In the genomic region with DNA sequence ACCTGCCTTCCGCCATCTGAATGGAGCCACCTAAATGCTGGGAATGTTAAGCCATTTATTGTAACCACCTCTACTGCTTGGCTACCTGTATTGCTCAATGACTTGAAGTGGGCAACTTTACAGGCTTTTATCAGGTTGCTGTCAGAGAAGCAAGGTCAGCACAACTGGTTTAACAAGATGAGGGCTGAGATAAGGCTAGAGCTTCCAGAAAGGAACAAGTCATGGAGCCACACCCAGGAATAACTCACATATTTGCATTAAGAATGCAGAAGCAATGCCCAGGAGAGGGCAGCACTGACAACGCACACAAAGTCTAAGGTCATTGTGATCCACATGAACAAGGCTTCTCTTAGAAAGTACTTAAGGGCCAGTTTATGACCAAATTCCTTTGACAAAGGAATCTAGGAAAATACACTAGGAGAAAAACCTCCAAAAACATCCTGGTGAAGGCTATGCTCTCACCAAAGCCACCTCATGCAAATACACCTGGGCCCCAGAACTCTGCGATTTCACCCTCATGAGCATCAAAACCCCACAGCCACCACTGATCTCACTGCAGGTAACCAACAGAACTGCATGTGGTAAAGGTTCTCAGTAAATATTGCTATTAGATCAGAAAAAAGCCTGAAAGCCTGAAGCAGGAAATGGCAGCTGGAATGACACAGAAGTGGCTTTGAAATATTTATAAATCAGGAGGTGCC, we compare ENCODE assay signal across 1 cellular context.
TF ChIP-seq lines count a peak whose summit lies in the region.

No MANE protein-coding gene starts in this region.

TF ChIP-seq in K562, 482 proteins besides CTCF, POLR2A, EP300 and RAD21 (continued from another document):
- TF ChIP-seq, protein P1, sequence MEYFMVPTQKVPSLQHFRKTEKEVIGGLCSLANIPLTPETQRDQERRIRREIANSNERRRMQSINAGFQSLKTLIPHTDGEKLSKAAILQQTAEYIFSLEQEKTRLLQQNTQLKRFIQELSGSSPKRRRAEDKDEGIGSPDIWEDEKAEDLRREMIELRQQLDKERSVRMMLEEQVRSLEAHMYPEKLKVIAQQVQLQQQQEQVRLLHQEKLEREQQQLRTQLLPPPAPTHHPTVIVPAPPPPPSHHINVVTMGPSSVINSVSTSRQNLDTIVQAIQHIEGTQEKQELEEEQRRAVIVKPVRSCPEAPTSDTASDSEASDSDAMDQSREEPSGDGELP (CRISPR knock-in tag; IDR thresholded peaks at IDR 0.05; ENCODE audit: borderline replicate concordance): no peak
- TF ChIP-seq RFX5 (IDR thresholded peaks at IDR 0.05; ENCODE audit: low read depth, low read length) (no peak), TAL1 (IDR thresholded peaks at IDR 0.05) (peak; percentile 17; the same call in 1 of the 2 replicates), MAFK (IDR thresholded peaks at IDR 0.05; ENCODE audit: low read length) (peak; percentile 74), MEIS2 (IDR thresholded peaks at IDR 0.05; ENCODE audit: partially characterized antibody) (peak; percentile 29), TGIF2 (CRISPR knock-in tag; IDR thresholded peaks at IDR 0.05) (no peak), SMARCA5 (IDR thresholded peaks at IDR 0.05) (no peak), ZNF23 (CRISPR knock-in tag; IDR thresholded peaks at IDR 0.05) (no peak), CBFA2T3 (IDR thresholded peaks at IDR 0.05) (peak; percentile 54; the same call in 1 of the 2 replicates), ATF7 (IDR thresholded peaks at IDR 0.05) (0 out of 2 replicates have a peak, but pooled peaks have one; percentile 18), ARID1B (IDR thresholded peaks at IDR 0.05) (peak; percentile 60; the same call in 1 of the 2 replicates), PML (IDR thresholded peaks at IDR 0.05; ENCODE audit: low read length) (no peak), NR2C1 (IDR thresholded peaks at IDR 0.05) (no peak), NR2C1 (tag; IDR thresholded peaks at IDR 0.05) (no peak), CEBPG (CRISPR knock-in tag; IDR thresholded peaks at IDR 0.05) (no peak), CEBPG (tag; conservative IDR thresholded peaks at IDR 0.05 in 1 of 2, IDR thresholded peaks at IDR 0.05 in 1 of 2) (peak; percentile 50 to 62; a peak in 3 of 4 replicates), ETV1 (tag; conservative IDR thresholded peaks at IDR 0.05; ENCODE audit: low read depth) (no peak), E2F3 (CRISPR knock-in tag; IDR thresholded peaks at IDR 0.05) (no peak), ZKSCAN3 (CRISPR knock-in tag; IDR thresholded peaks at IDR 0.05) (no peak), ZC3H4 (CRISPR knock-in tag; IDR thresholded peaks at IDR 0.05; ENCODE audit: borderline replicate concordance) (no peak), NFXL1 (CRISPR knock-in tag; IDR thresholded peaks at IDR 0.05) (no peak), ZNF212 (CRISPR knock-in tag; IDR thresholded peaks at IDR 0.05) (no peak), SAFB2 (IDR thresholded peaks at IDR 0.05; ENCODE audit: borderline replicate concordance, low read depth, low read length, severe bottlenecking) (no peak), CEBPB (tag; IDR thresholded peaks at IDR 0.05) (peak; percentile 83), CTBP1 (IDR thresholded peaks at IDR 0.05; ENCODE audit: borderline replicate concordance) (peak; percentile 70), MEF2D (tag; conservative IDR thresholded peaks at IDR 0.05; ENCODE audit: low read depth) (no peak), GTF2E2 (tag; IDR thresholded peaks at IDR 0.05) (no peak), GATAD2B (IDR thresholded peaks at IDR 0.05; ENCODE audit: borderline replicate concordance) (no peak)
- TF ChIP-seq, protein P2, sequence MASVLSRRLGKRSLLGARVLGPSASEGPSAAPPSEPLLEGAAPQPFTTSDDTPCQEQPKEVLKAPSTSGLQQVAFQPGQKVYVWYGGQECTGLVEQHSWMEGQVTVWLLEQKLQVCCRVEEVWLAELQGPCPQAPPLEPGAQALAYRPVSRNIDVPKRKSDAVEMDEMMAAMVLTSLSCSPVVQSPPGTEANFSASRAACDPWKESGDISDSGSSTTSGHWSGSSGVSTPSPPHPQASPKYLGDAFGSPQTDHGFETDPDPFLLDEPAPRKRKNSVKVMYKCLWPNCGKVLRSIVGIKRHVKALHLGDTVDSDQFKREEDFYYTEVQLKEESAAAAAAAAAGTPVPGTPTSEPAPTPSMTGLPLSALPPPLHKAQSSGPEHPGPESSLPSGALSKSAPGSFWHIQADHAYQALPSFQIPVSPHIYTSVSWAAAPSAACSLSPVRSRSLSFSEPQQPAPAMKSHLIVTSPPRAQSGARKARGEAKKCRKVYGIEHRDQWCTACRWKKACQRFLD (CRISPR knock-in tag; IDR thresholded peaks at IDR 0.05): 0 out of 2 replicates have a peak, but pooled peaks have one; percentile 16
- TF ChIP-seq, protein P3, sequence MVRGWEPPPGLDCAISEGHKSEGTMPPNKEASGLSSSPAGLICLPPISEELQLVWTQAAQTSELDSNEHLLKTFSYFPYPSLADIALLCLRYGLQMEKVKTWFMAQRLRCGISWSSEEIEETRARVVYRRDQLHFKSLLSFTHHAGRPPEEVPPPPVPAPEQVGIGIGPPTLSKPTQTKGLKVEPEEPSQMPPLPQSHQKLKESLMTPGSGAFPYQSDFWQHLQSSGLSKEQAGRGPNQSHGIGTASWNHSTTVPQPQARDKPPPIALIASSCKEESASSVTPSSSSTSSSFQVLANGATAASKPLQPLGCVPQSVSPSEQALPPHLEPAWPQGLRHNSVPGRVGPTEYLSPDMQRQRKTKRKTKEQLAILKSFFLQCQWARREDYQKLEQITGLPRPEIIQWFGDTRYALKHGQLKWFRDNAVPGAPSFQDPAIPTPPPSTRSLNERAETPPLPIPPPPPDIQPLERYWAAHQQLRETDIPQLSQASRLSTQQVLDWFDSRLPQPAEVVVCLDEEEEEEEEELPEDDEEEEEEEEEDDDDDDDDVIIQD (CRISPR knock-in tag; IDR thresholded peaks at IDR 0.05): no peak
- TF ChIP-seq, protein P4, sequence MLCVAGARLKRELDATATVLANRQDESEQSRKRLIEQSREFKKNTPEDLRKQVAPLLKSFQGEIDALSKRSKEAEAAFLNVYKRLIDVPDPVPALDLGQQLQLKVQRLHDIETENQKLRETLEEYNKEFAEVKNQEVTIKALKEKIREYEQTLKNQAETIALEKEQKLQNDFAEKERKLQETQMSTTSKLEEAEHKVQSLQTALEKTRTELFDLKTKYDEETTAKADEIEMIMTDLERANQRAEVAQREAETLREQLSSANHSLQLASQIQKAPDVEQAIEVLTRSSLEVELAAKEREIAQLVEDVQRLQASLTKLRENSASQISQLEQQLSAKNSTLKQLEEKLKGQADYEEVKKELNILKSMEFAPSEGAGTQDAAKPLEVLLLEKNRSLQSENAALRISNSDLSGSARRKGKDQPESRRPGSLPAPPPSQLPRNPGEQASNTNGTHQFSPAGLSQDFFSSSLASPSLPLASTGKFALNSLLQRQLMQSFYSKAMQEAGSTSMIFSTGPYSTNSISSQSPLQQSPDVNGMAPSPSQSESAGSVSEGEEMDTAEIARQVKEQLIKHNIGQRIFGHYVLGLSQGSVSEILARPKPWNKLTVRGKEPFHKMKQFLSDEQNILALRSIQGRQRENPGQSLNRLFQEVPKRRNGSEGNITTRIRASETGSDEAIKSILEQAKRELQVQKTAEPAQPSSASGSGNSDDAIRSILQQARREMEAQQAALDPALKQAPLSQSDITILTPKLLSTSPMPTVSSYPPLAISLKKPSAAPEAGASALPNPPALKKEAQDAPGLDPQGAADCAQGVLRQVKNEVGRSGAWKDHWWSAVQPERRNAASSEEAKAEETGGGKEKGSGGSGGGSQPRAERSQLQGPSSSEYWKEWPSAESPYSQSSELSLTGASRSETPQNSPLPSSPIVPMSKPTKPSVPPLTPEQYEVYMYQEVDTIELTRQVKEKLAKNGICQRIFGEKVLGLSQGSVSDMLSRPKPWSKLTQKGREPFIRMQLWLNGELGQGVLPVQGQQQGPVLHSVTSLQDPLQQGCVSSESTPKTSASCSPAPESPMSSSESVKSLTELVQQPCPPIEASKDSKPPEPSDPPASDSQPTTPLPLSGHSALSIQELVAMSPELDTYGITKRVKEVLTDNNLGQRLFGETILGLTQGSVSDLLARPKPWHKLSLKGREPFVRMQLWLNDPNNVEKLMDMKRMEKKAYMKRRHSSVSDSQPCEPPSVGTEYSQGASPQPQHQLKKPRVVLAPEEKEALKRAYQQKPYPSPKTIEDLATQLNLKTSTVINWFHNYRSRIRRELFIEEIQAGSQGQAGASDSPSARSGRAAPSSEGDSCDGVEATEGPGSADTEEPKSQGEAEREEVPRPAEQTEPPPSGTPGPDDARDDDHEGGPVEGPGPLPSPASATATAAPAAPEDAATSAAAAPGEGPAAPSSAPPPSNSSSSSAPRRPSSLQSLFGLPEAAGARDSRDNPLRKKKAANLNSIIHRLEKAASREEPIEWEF (CRISPR knock-in tag; IDR thresholded peaks at IDR 0.05): no peak
- TF ChIP-seq, protein P5, sequence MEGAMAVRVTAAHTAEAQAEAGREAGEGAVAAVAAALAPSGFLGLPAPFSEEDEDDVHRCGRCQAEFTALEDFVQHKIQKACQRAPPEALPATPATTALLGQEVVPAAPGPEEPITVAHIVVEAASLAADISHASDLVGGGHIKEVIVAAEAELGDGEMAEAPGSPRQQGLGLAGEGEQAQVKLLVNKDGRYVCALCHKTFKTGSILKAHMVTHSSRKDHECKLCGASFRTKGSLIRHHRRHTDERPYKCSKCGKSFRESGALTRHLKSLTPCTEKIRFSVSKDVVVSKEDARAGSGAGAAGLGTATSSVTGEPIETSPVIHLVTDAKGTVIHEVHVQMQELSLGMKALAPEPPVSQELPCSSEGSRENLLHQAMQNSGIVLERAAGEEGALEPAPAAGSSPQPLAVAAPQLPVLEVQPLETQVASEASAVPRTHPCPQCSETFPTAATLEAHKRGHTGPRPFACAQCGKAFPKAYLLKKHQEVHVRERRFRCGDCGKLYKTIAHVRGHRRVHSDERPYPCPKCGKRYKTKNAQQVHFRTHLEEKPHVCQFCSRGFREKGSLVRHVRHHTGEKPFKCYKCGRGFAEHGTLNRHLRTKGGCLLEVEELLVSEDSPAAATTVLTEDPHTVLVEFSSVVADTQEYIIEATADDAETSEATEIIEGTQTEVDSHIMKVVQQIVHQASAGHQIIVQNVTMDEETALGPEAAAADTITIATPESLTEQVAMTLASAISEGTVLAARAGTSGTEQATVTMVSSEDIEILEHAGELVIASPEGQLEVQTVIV (CRISPR knock-in tag; IDR thresholded peaks at IDR 0.05; ENCODE audit: borderline replicate concordance): no peak
